Comparison of ENCODE assay signal across 8 cellular contexts in the genomic region with DNA sequence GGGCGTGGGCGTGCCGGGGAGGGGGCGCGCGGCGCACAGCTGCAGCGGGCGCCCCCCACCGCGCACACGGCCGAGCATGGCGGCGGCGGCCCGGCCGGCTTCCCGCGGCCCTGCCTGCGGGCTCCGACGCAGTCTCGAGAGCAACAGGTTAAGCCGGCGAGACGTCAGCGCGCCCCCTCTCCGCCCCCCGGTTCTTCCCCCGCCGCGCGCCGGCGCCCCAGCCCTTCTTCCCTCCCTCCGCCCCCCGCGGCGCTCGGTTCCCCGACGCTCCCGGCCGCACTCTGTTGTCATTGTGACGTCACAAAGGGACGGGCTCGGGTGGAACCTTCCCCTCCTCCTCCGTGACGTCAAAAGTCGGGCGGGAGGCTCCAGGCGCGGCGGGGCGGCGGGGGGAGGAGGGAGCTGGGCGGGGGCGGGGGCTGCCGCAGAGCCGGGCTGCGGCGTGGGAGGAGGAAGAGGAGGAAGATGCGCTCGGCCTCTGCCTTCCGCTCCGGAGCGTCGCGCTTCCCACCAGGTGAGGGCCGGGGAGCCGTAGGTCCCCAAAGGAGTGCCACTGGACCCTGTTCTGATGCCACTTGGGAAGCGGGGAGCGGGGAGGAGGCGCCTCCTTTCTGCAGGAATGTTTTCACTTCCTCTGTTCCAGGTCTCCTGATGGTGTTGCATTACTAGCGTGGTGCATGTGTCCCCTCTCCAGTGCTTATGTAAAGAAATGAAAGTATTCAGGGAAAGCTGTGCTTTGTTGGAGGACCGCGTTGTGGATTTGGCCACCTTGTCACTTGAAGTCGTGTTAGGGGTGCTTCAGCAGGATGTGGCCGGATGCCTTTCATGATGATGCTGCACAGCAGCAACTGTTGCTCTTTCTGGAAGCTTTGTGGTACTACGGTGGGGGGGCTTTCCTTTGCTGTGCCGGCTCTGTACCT. TPM values are rescaled to one million over a fixed set of nuclear protein-coding genes. Genes with fewer than 3 reads are reported as not detected.
DNase-seq lines count a peak whose midpoint lies in the region; ATAC-seq, FAIRE-seq and TF ChIP-seq lines count a peak whose summit lies in the region.

No MANE protein-coding gene starts in this region.

- H3K4me3 ChIP-seq in DND-41 (ENCODE audit: low read depth in 1 of 2, low read length in 2 of 2) = peak overlapping the region; percentile 34 to 80; a peak in 3 of 4 replicates
- H3K4me3 ChIP-seq in HAP-1 = peak overlapping the region; percentile 48
- H3K4me3 ChIP-seq in neutrophil (ENCODE audit: low read depth in 1 of 2, low read length in 1 of 2) = peak overlapping the region; percentile 73 to 78

- no peaks in the 10 kb centered on the region for H3K36me3 ChIP-seq in DND-41 (ENCODE audit: insufficient read depth, low read length)
- no peaks in the 10 kb centered on the region for H3K36me3 ChIP-seq in HAP-1 (replicated peaks)
- no peaks in the 10 kb centered on the region for H3K36me3 ChIP-seq in neutrophil

- peaks cover 20% of the 10 kb centered on the region for H3K36me3 Mint-ChIP-seq in activated naive CD4-positive, alpha-beta T cell treated with anti-CD3 and anti-CD28 coated beads for 36 hours (ENCODE audit: low read depth)

- peak; percentile 53 for ATAC-seq in DND-41 (ENCODE audit: insufficient read depth, low read depth)

- peaks cover 52% of the 10 kb centered on the region for H3K4me1 Mint-ChIP-seq in activated naive CD4-positive, alpha-beta T cell treated with anti-CD3 and anti-CD28 coated beads for 36 hours (ENCODE audit: low read depth)

- peak overlapping the region; percentile 98 for H3K27ac Mint-ChIP-seq in activated naive CD4-positive, alpha-beta T cell treated with anti-CD3 and anti-CD28 coated beads for 36 hours

- H3K27me3 ChIP-seq in DND-41 (ENCODE audit: insufficient read depth, low read length, poor library complexity) = no peaks in the 10 kb centered on the region
- H3K27me3 ChIP-seq in HAP-1 (ENCODE audit: low read depth) = no peaks in the 10 kb centered on the region
- no peaks in the 10 kb centered on the region for H3K27me3 ChIP-seq in neutrophil

- H3K4me1 ChIP-seq in DND-41 (ENCODE audit: insufficient read depth, low read length) (peaks cover 51% of the 10 kb centered on the region), HAP-1 (peaks cover 24% of the 10 kb centered on the region), neutrophil (ENCODE audit: control insufficient read depth in 1 of 2, insufficient read depth in 1 of 2, low read depth in 1 of 2, low read length in 1 of 2) (peaks cover 55 to 57% of the 10 kb centered on the region in 2 experiments)

- H3K9me3 ChIP-seq in DND-41 (ENCODE audit: insufficient read depth, low read length, severe bottlenecking) (no peaks in the 10 kb centered on the region), HAP-1 (no peaks in the 10 kb centered on the region), neutrophil (no peaks in the 10 kb centered on the region)

- peak overlapping the region; percentile 70 for H3K9ac ChIP-seq in DND-41 (ENCODE audit: low read depth, low read length)

- CTCF ChIA-PET in activated naive CD4-positive, alpha-beta T cell treated with anti-CD3 and anti-CD28 coated beads for 36 hours (lab: Charles Lee) = interaction anchor here (0.7 to 0.9 kb wide), 2 partner anchors 73 to 141 kb away, joined by 3 read pairs; no protein-coding TSS in a partner anchor

- FAIRE-seq in frontal cortex (lab: Jason Lieb, UNC) = no peak

- intact Hi-C loops in activated naive CD4-positive, alpha-beta T cell treated with anti-CD3 and anti-CD28 coated beads for 36 hours (cut with micrococcal nuclease) = loop anchor here (1.0 to 5.0 kb wide), 12 partner anchors 69 to 1131 kb away; a partner anchor contains a TSS

- H4K20me1 ChIP-seq in DND-41 (ENCODE audit: insufficient read depth, low read length) = peaks cover 11% of the 10 kb centered on the region

- TF ChIP-seq CTCF in DND-41 (IDR thresholded peaks at IDR 0.05; ENCODE audit: borderline replicate concordance, extremely low read depth, low read length, poor library complexity, severe bottlenecking) (no peak), neutrophil (IDR thresholded peaks at IDR 0.05) (peak; percentile 35)

- H3K4me3 Mint-ChIP-seq in activated naive CD4-positive, alpha-beta T cell treated with anti-CD3 and anti-CD28 coated beads for 36 hours = peak overlapping the region; percentile 95

- H3K9me3 Mint-ChIP-seq in activated naive CD4-positive, alpha-beta T cell treated with anti-CD3 and anti-CD28 coated beads for 36 hours = no peaks in the 10 kb centered on the region

- peak overlapping the region; percentile 92 for H3K27ac ChIP-seq in DND-41 (ENCODE audit: low read length)
- H3K27ac ChIP-seq in neutrophil = peak overlapping the region; percentile 98

- peak; percentile 96 for DNase-seq in DND-41
- DNase-seq in HAP-1 (ENCODE audit: low spot score in 2 of 2) = peak; percentile 85 to 96
- peak; percentile 89 for DNase-seq in MV-4-11 (lab: John Stamatoyannopoulos, UW)
- peak; percentile 99 for DNase-seq in SK-MEL-5 (ENCODE audit: low read depth, low spot score)
- peak; percentile 98 for DNase-seq in activated naive CD4-positive, alpha-beta T cell treated with anti-CD3 and anti-CD28 coated beads for 36 hours
- peak; percentile 92 to 95 for DNase-seq in frontal cortex (ENCODE audit: low spot score in 2 of 2)
- DNase-seq in stromal cell of bone marrow (ENCODE audit: low read depth) = peak; percentile 97

- in situ Hi-C loops in HAP-1 (cut with MboI; ENCODE audit: low sequenced_read_pairs) (no loop called here), SK-MEL-5 (cut with HindIII; ENCODE audit: low pct_unique_long_range_greater_than_20kb, low sequenced_read_pairs) (no loop called here)

- no peaks in the 10 kb centered on the region for H3K27me3 Mint-ChIP-seq in activated naive CD4-positive, alpha-beta T cell treated with anti-CD3 and anti-CD28 coated beads for 36 hours (ENCODE audit: low read depth)

- peak overlapping the region; percentile 78 for H2AFZ ChIP-seq in DND-41 (ENCODE audit: low read depth, low read length)

- peaks cover 70% of the 10 kb centered on the region for H3K79me2 ChIP-seq in DND-41 (ENCODE audit: insufficient read depth, low read length)

- peak overlapping the region; percentile 89 for H3K4me2 ChIP-seq in DND-41 (ENCODE audit: insufficient read depth, low read length)

RNA-seq across cellular contexts. Expression of a gene that starts 2.8 kb away (rescaled TPM):
- 35.5 and 37.6 TPM in 2 replicates for total RNA-seq in SK-MEL-5 (2014; rRNA removed; shearing (Covaris generic))
- 44.4 and 57.0 TPM in 2 replicates for polyA plus RNA-seq in SK-MEL-5 (2015; cell fraction: cytosol; rRNA removed)
- 74.2 and 74.8 TPM in 2 replicates for polyA plus RNA-seq in SK-MEL-5 (2015; cell fraction: nucleus; rRNA removed)
- 10 to 100 TPM; 26.6 to 27.7 TPM for total RNA-seq in activated naive CD4-positive, alpha-beta T cell treated with anti-CD3 and anti-CD28 coated beads for 36 hours
- 16.3 TPM for total RNA-seq in frontal cortex

Comparison
In these comparisons a context has a peak if more than half of its experiments do, and no peak if none do; other contexts are left out.
1. Peak in every context shown above with its lines: DNase-seq, ATAC-seq, H3K4me3 ChIP-seq and H3K27ac ChIP-seq.